Comparison of ENCODE assay signal across 7 cellular contexts in the genomic region with DNA sequence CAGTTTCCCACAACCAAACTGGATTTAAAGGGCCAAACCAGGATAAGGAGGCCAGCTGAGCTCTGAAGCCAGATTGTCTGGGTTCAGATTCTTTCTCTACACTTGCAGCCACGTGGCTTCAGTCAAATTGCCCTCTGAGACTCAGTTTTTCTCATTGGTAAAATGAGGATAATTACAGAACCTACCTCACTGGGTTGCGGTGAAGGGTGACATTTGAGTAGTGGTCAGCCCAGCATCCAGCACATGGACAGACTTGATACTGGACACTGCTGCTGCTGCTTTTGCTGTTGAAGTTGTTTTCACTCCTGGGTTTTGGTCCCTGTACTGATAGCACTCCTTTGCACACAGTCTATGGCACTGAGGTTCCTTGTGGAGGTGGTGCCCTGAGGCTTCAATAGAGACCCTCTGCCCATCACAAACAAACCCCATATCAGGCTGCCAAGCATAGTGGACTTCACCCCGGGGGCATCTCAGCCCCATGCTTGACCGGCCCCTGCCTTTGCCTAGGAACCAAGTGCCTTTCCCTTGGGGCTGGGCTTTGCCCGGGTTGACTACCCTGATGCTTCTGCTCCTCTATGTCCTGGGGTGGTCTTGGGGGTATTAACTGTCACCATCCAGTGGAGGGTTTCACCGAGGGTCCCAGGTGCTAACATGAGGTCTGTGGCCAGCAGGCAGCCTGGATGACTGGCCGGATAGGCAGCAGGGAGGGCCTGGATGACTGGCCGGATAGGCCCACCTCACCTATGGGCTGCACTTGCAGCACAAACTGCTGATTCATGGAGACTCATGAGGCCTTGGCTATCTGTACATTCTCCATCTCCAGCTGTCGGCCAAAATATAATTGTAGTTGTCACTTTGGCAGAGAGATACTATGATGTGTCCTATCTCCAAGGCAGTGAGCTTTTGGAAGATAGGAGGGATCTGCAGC. TPM values are rescaled to one million over a fixed set of nuclear protein-coding genes. Genes with fewer than 3 reads are reported as not detected.
A peak's percentile ranks its signal among the peaks of the same experiment; 100 is the strongest.
DNase-seq lines count a peak whose midpoint lies in the region; ATAC-seq and TF ChIP-seq lines count a peak whose summit lies in the region.

No MANE protein-coding gene starts in this region.

- DNase-seq in GM23338 (ENCODE audit: low spot score) (no peak), T-cell (no peak), heart right ventricle (no peak), NCI-H446 treated with DMSO at 0.1 percent for 48 hours (lab: John Stamatoyannopoulos, UW) (no peak), RPMI8226 (no peak), 8988T (no peak)

- H3K4me3 ChIP-seq in GM23338 (no peak overlapping the region), heart right ventricle (peak overlapping the region in 1 of 10 donors; percentile 24), stomach smooth muscle (ENCODE audit: low read length in 2 of 2) (peak overlapping the region in 1 of 2 donors; percentile 8)

- H3K9me3 ChIP-seq in heart right ventricle (no peaks in the 10 kb centered on the region), stomach smooth muscle (ENCODE audit: control insufficient read depth in 2 of 2, low read length in 2 of 2) (no peaks in the 10 kb centered on the region)

- no peak overlapping the region for H3K4me3 Mint-ChIP-seq in GM23338
- H3K4me3 Mint-ChIP-seq in T-cell: no peak overlapping the region

- no peaks in the 10 kb centered on the region for H4K20me1 ChIP-seq in GM23338 (replicated peaks; ENCODE audit: insufficient read depth)

- H2AFZ ChIP-seq in GM23338: no peak overlapping the region

- no peaks in the 10 kb centered on the region for H3K79me2 ChIP-seq in GM23338 (replicated peaks; ENCODE audit: insufficient read depth)

- peaks cover 3% of the 10 kb centered on the region; the same call in 1 of the 2 replicates for H3K9me2 ChIP-seq in GM23338 (ENCODE audit: insufficient read depth)

- H3K4me1 Mint-ChIP-seq in GM23338: peaks cover 45% of the 10 kb centered on the region
- peaks cover 11 to 23% (median 19%) of the 10 kb centered on the region in 3 donors for H3K4me1 Mint-ChIP-seq in T-cell

- H3K27me3 Mint-ChIP-seq in GM23338 (ENCODE audit: insufficient read depth, low read depth, poor library complexity): peaks cover 8% of the 10 kb centered on the region
- peaks cover 0 to 3% of the 10 kb centered on the region in 2 donors for H3K27me3 Mint-ChIP-seq in T-cell

- CTCF ChIA-PET in T-cell (lab: Charles Lee): interaction anchor here in 1 of 2 donors (0.6 kb wide), 1 partner anchor 1436 kb away, joined by 3 read pairs; no protein-coding TSS in a partner anchor

- intact Hi-C loops in heart right ventricle (cut with DNase I): loop anchor here in 3 of 10 donors (2.0 kb wide), 3 partner anchors 25 to 87 kb away; partner anchors contain the start of gene JADE2 (in 1 of the 3)

- H3K27ac ChIP-seq in GM23338 (ENCODE audit: low read depth) (no peak overlapping the region), heart right ventricle (peak overlapping the region; percentile 65 to 91 (median 80)), stomach smooth muscle (ENCODE audit: low read length) (peak overlapping the region; percentile 70)

- POLR2A ChIA-PET in T-cell (lab: Charles Lee): no interaction called here

- WGBS in heart right ventricle, 2 donors: 85% methylated on average over 9 of the region's 9 CpGs

- H3K9me3 Mint-ChIP-seq in GM23338: no peaks in the 10 kb centered on the region; the same call in 2 of the 3 replicates
- no peaks in the 10 kb centered on the region for H3K9me3 Mint-ChIP-seq in T-cell

- no peak for TF ChIP-seq CTCF in GM23338 (conservative IDR thresholded peaks at IDR 0.05; ENCODE audit: low read depth in 2 of 2)
- TF ChIP-seq CTCF in heart right ventricle (IDR thresholded peaks at IDR 0.05): no peak

- ATAC-seq in GM23338 (no peak), T-cell (replicated peaks in 1 of 4) (peak in 1 of 4 experiments; percentile 5), heart right ventricle (peak in 2 of 8 donors; percentile 6 to 11)

- peak overlapping the region; percentile 44 for H3K27ac Mint-ChIP-seq in GM23338
- H3K27ac Mint-ChIP-seq in T-cell: peak overlapping the region; percentile 82 to 85

- H3K27me3 ChIP-seq in GM23338 (ENCODE audit: insufficient read depth) (no peaks in the 10 kb centered on the region), heart right ventricle (no peaks in the 10 kb centered on the region), stomach smooth muscle (ENCODE audit: control insufficient read depth in 1 of 2, insufficient read depth in 2 of 2, low read length in 2 of 2) (no peaks in the 10 kb centered on the region)

- H3K36me3 Mint-ChIP-seq in GM23338 (ENCODE audit: low read depth): peaks cover 45% of the 10 kb centered on the region
- no peaks in the 10 kb centered on the region for H3K36me3 Mint-ChIP-seq in T-cell

- H3K4me2 ChIP-seq in GM23338: no peak overlapping the region

- H3F3A ChIP-seq in GM23338 (replicated peaks; ENCODE audit: low read depth): no peaks in the 10 kb centered on the region

- no peak overlapping the region for H3K9ac ChIP-seq in stomach smooth muscle (ENCODE audit: low read length in 2 of 2)

- peaks cover 11% of the 10 kb centered on the region for H3K4me1 ChIP-seq in GM23338 (ENCODE audit: insufficient read depth)
- peaks cover 25 to 41% (median 38%) of the 10 kb centered on the region in 9 donors for H3K4me1 ChIP-seq in heart right ventricle
- peaks cover 33% of the 10 kb centered on the region for H3K4me1 ChIP-seq in stomach smooth muscle (ENCODE audit: control insufficient read depth, insufficient read depth, low read length)

- H3K36me3 ChIP-seq in GM23338 (ENCODE audit: insufficient read depth) (no peaks in the 10 kb centered on the region), heart right ventricle (no peaks in the 10 kb centered on the region), stomach smooth muscle (ENCODE audit: control insufficient read depth in 2 of 2, insufficient read depth in 2 of 2, low read length in 2 of 2) (no peaks in the 10 kb centered on the region)

TF ChIP-seq in GM23338, 12 proteins besides CTCF, POLR2A, EP300 and RAD21:
- TF ChIP-seq JUNB (IDR thresholded peaks at IDR 0.05; ENCODE audit: unreplicated experiment) (no peak), EZH2phosphoT487 (IDR thresholded peaks at IDR 0.05; ENCODE audit: unreplicated experiment) (no peak), EZH2 (IDR thresholded peaks at IDR 0.05; ENCODE audit: low read depth, unreplicated experiment) (no peak), ZNF331 (CRISPR knock-in tag; IDR thresholded peaks at IDR 0.05; ENCODE audit: low read depth) (no peak), CREB1 (CRISPR knock-in tag; IDR thresholded peaks at IDR 0.05; ENCODE audit: low read depth) (no peak), ETS1 (IDR thresholded peaks at IDR 0.05) (no peak), ZNF114 (CRISPR knock-in tag; IDR thresholded peaks at IDR 0.05) (no peak)
TF ChIP-seq in GM23338: peak in this region for 0.

RNA-seq across cellular contexts. Expression of gene CDKN2AIPNL, which starts 25.9 kb away (rescaled TPM):
- total RNA-seq in GM23338 (2014; rRNA removed; shearing (Covaris generic)): 51.4 and 53.5 TPM in 2 replicates
- polyA plus RNA-seq in GM23338 (2016; fragmentation: Nextera tagmentation; extraction: Ambion mirVana) (72.5 and 79.5 TPM in 2 replicates), heart right ventricle (10 to 100 TPM; 33.7 to 87.6 TPM)
- total RNA-seq in T-cell (10 to 100 TPM; 14.0 to 17.3 (median 15.3) TPM), heart right ventricle (10 to 100 TPM; 29.1 to 39.8 (median 37.3) TPM)
